Comparison of ENCODE assay signal across 10 cellular contexts in the genomic region with DNA sequence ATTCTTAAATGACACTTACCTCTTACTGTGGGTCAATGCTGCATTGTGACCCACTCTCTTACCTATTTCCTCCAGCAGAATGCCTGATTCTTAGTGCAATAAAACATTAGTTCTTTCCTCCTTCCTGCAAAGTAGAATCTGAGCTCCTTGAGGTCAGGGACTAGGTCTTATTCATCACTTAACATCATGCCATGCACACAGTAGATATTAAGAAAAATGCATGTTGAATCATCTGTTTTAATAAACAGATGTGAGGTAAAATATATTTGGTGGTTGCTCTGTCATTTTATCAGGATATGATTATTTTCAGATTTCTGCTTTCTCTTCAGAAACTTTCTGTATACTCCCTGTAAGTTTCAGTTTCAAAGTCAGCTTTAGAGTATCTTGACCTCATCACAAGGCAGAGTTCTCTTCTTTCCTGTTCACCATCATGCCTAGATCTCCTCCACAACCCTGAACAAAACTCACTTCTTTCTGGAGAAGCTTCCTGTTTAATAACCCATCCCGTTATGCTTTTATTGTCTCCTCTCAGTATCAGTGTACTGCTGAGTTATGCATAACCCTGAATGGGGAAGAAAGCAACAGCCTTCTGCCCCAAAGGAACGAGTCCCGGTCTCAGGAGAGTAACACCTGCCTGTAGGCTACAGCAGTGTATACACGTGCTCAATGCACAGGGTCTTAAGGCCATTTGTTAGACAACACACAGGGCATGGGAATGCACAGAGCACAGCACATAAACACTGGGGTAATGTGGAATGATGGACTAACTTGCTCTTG. TPM values are rescaled to one million over a fixed set of nuclear protein-coding genes. Genes with fewer than 3 reads are reported as not detected.
DNase-seq lines count a peak whose midpoint lies in the region; ATAC-seq and TF ChIP-seq lines count a peak whose summit lies in the region.
"Had no signal": no experiment of that assay in that cellular context is flagged by ENCODE, and none has a peak within 500 bp of the region (broad histone marks: within the 10 kb centered on the region; RNA-seq: fewer than 3 reads in every experiment).

No MANE protein-coding gene starts in this region.

- no peaks in the 10 kb centered on the region for H3K27me3 Mint-ChIP-seq in activated naive CD4-positive, alpha-beta T cell treated with anti-CD3 and anti-CD28 coated beads, Interleukin-2, amount 10 ng/mL, durations not matched to agents 7 days and 5 days

- no peaks in the 10 kb centered on the region for H3K36me3 Mint-ChIP-seq in activated naive CD4-positive, alpha-beta T cell treated with anti-CD3 and anti-CD28 coated beads, Interleukin-2, amount 10 ng/mL, durations not matched to agents 7 days and 5 days

- CTCF ChIA-PET in activated naive CD4-positive, alpha-beta T cell treated with anti-CD3 and anti-CD28 coated beads, Interleukin-2, amount 10 ng/mL, durations not matched to agents 7 days and 5 days (lab: Charles Lee): interaction anchor here (0.8 to 1.8 kb wide), 3 partner anchors 30 to 77 kb away, joined by 3 to 6 read pairs (median 3); a partner anchor contains a TSS
- CTCF ChIA-PET in GM10248 (lab: Yijun Ruan, JAX): interaction anchor here (0.9 to 4.6 kb wide), 12 partner anchors 9 to 183 kb away, joined by 3 to 27 read pairs (median 4); a partner anchor contains a TSS

- WGBS in prostate gland: 26% methylated on average over 4 of the region's 4 CpGs

- no peak overlapping the region for H3K4me3 Mint-ChIP-seq in activated naive CD4-positive, alpha-beta T cell treated with anti-CD3 and anti-CD28 coated beads, Interleukin-2, amount 10 ng/mL, durations not matched to agents 7 days and 5 days

- peak overlapping the region; percentile 85 for H3K27ac Mint-ChIP-seq in activated naive CD4-positive, alpha-beta T cell treated with anti-CD3 and anti-CD28 coated beads, Interleukin-2, amount 10 ng/mL, durations not matched to agents 7 days and 5 days

- H3K36me3 ChIP-seq in colonic mucosa (no peaks in the 10 kb centered on the region), prostate gland (no peaks in the 10 kb centered on the region)

- POLR2A ChIA-PET in GM10248 (lab: Yijun Ruan, JAX): no interaction called here

- ATAC-seq in HG03354 (IDR thresholded peaks at IDR 0.05; ENCODE audit: poor library complexity, severe bottlenecking, unreplicated experiment): peak; percentile 51
- ATAC-seq: Right ventricle myocardium inferior had no signal

- H3K27me3 ChIP-seq in colonic mucosa (no peaks in the 10 kb centered on the region), prostate gland (replicated peaks; ENCODE audit: insufficient read depth) (no peaks in the 10 kb centered on the region)

- peak overlapping the region; percentile 54 for H3K27ac ChIP-seq in colonic mucosa
- H3K27ac ChIP-seq in prostate gland: peak overlapping the region in 1 of 2 donors; percentile 6

- H3K9me3 ChIP-seq in colonic mucosa: no peaks in the 10 kb centered on the region
- no peaks in the 10 kb centered on the region for H3K9me3 ChIP-seq in prostate gland

- peaks cover 55% of the 10 kb centered on the region for H3K4me1 Mint-ChIP-seq in activated naive CD4-positive, alpha-beta T cell treated with anti-CD3 and anti-CD28 coated beads, Interleukin-2, amount 10 ng/mL, durations not matched to agents 7 days and 5 days

- intact Hi-C loops in colonic mucosa (cut with DNase I): no loop called here
- intact Hi-C loops in prostate gland (cut with DNase I): no loop called here

- no peak for TF ChIP-seq CTCF in colonic mucosa (IDR thresholded peaks at IDR 0.05)
- TF ChIP-seq CTCF in GM10248 (IDR thresholded peaks at IDR 0.05; ENCODE audit: control extremely low read depth, extremely low read depth, low read depth, missing control alignments): no peak
- TF ChIP-seq CTCF in prostate gland (IDR thresholded peaks at IDR 0.05): no peak

- no peak overlapping the region for H3K4me3 ChIP-seq in colonic mucosa
- H3K4me3 ChIP-seq in prostate gland: no peak overlapping the region

- no peaks in the 10 kb centered on the region for H3K9me3 Mint-ChIP-seq in activated naive CD4-positive, alpha-beta T cell treated with anti-CD3 and anti-CD28 coated beads, Interleukin-2, amount 10 ng/mL, durations not matched to agents 7 days and 5 days

- DNase-seq in activated naive CD4-positive, alpha-beta T cell treated with anti-CD3 and anti-CD28 coated beads, Interleukin-2, amount 10 ng/mL, durations not matched to agents 7 days and 5 days: no peak
- DNase-seq in activated naive CD4-positive, alpha-beta T cell (lab: John Stamatoyannopoulos, UW): no peak
- DNase-seq in colonic mucosa (no peak), GM10248 (ENCODE audit: extremely low spot score) (no peak), glomerular visceral epithelial cell (ENCODE audit: extremely low spot score) (no peak), prostate gland (ENCODE audit: low spot score) (no peak), amygdala (lab: John Stamatoyannopoulos, UW) (no peak)
- DNase-seq: KG1 had no signal

- H3K4me1 ChIP-seq in colonic mucosa: peaks cover 5% of the 10 kb centered on the region
- peaks cover 25% of the 10 kb centered on the region for H3K4me1 ChIP-seq in prostate gland (replicated peaks)

- TF ChIP-seq POLR2A in prostate gland (IDR thresholded peaks at IDR 0.05): no peak

- peak overlapping the region in 1 of 2 donors; percentile 46 for H3K9ac ChIP-seq in colonic mucosa (ENCODE audit: low read depth in 2 of 2, low read length in 2 of 2)

RNA-seq across cellular contexts. Expression of a gene that starts 30.3 kb away (rescaled TPM):
- total RNA-seq in colonic mucosa (10 to 100 TPM; 68.7 to 75.3 TPM), prostate gland (10 to 100 TPM; 44.8 to 70.0 TPM)

RNA-seq across cellular contexts. Expression of a gene that starts 35.0 kb away (rescaled TPM):
- total RNA-seq in colonic mucosa (10 to 100 TPM; 38.5 to 51.2 TPM), prostate gland (10 to 100 TPM; 29.3 to 31.9 TPM)

RNA-seq across cellular contexts. Expression of a gene that starts 53.7 kb away (rescaled TPM):
- 1 to 10 TPM; 3.7 to 5.4 TPM for total RNA-seq in colonic mucosa
- total RNA-seq in prostate gland: 10 to 100 TPM; 22.7 to 26.5 TPM
